In the genomic region with DNA sequence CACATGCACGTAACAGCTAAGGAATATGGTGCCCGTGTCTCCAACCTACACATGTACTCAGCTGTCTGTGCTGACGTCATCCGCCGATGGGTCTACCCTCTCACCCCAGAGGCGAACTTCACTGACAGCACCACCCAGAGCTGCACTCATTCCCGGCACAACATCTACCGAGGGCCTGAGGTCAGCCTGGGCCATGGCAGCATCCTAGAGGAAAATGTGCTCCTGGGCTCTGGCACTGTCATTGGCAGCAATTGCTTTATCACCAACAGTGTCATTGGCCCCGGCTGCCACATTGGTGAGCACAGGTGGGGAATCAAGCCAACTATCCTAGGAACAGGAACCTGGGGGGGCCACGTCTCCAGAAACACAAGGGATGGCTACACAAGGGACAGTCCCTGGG, we compare ENCODE assay signal across 21 cellular contexts. TPM values are rescaled to one million over a fixed set of nuclear protein-coding genes. Genes with fewer than 3 reads are reported as not detected.
DNase-seq lines count a peak whose midpoint lies in the region; ATAC-seq, FAIRE-seq and TF ChIP-seq lines count a peak whose summit lies in the region.
"Had no signal": no experiment of that assay in that cellular context is flagged by ENCODE, and none has a peak within 500 bp of the region (broad histone marks: within the 10 kb centered on the region; RNA-seq: fewer than 3 reads in every experiment).

No MANE protein-coding gene starts in this region.

- no peak overlapping the region for H3K27ac ChIP-seq in CD4-positive, alpha-beta T cell (ENCODE audit: low read depth, low read length)
- H3K27ac ChIP-seq: 22Rv1, A549, C4-2B, HL-60 had no signal

- H3K9me3 ChIP-seq in CD4-positive, alpha-beta T cell (ENCODE audit: control insufficient read depth, low read length): no peaks in the 10 kb centered on the region
- H3K9me3 ChIP-seq: A549 had no signal

- no peak for ATAC-seq in CD4-positive, alpha-beta T cell (ENCODE audit: poor library complexity)
- ATAC-seq in sciatic nerve: no peak
- no peak for ATAC-seq in Right ventricle myocardium inferior
- ATAC-seq: A549, HCT116 had no signal

- H3K27ac Mint-ChIP-seq in activated T-cell treated with anti-CD3 and anti-CD28 coated beads, Interleukin-2, amount 50 U/mL, for 24 hours: peak overlapping the region; percentile 34
- H3K27ac Mint-ChIP-seq in CD4-positive, alpha-beta T cell: no peak overlapping the region
- H3K27ac Mint-ChIP-seq: HFFc6 had no signal

- DNase-seq in activated T-cell treated with anti-CD3 and anti-CD28 coated beads, Interleukin-2, amount 50 U/mL, for 24 hours: no peak
- no peak for DNase-seq in activated T-cell treated with anti-CD3 and anti-CD28 coated beads, Interleukin-2, amount 50 U/mL, for 1 hour
- no peak for DNase-seq in CD4-positive, alpha-beta T cell
- DNase-seq in sciatic nerve (ENCODE audit: low spot score) (peak; percentile 54), urothelium cell line (ENCODE audit: low spot score) (no peak), Right ventricle myocardium inferior (ENCODE audit: missing footprints) (no peak)
- DNase-seq in stimulated activated naive CD4-positive, alpha-beta T cell treated with Interleukin-2 at 50 U/mL for 16 hours (lab: John Stamatoyannopoulos, UW): no peak
- DNase-seq: AML-193; Calu3; CD4-positive, alpha-beta memory T cell; DMS79 treated with DMSO at 0.1 percent for 48 hours; GF-D8; GOT3; H7; HFFc6 had no signal

- no peak for TF ChIP-seq CTCF in CD4-positive, alpha-beta T cell (IDR thresholded peaks at IDR 0.05)

- CTCF ChIA-PET in CD4-positive, alpha-beta T cell (lab: Charles Lee): no interaction called here

- H3K27me3 Mint-ChIP-seq in activated T-cell treated with anti-CD3 and anti-CD28 coated beads, Interleukin-2, amount 50 U/mL, for 24 hours: no peaks in the 10 kb centered on the region
- H3K27me3 Mint-ChIP-seq in CD4-positive, alpha-beta T cell: no peaks in the 10 kb centered on the region
- H3K27me3 Mint-ChIP-seq: CD4-positive, alpha-beta memory T cell had no signal

- H3K4me1 Mint-ChIP-seq in activated T-cell treated with anti-CD3 and anti-CD28 coated beads, Interleukin-2, amount 50 U/mL, for 24 hours (ENCODE audit: low read depth): peaks cover 24% of the 10 kb centered on the region
- H3K4me1 Mint-ChIP-seq in CD4-positive, alpha-beta T cell (ENCODE audit: low read depth): peaks cover 27% of the 10 kb centered on the region

- H3K27me3 ChIP-seq in CD4-positive, alpha-beta T cell (ENCODE audit: control insufficient read depth, insufficient read depth, low read length): no peaks in the 10 kb centered on the region

- peaks cover 93% of the 10 kb centered on the region for H3K36me3 Mint-ChIP-seq in activated T-cell treated with anti-CD3 and anti-CD28 coated beads, Interleukin-2, amount 50 U/mL, for 24 hours (ENCODE audit: low read depth)
- H3K36me3 Mint-ChIP-seq in CD4-positive, alpha-beta T cell (ENCODE audit: low read depth): peaks cover 84% of the 10 kb centered on the region

- no peaks in the 10 kb centered on the region for H3K9me3 Mint-ChIP-seq in activated T-cell treated with anti-CD3 and anti-CD28 coated beads, Interleukin-2, amount 50 U/mL, for 24 hours
- H3K9me3 Mint-ChIP-seq in CD4-positive, alpha-beta T cell: no peaks in the 10 kb centered on the region
- H3K9me3 Mint-ChIP-seq: CD4-positive, alpha-beta memory T cell; HFFc6 had no signal

- peak; percentile 50 for FAIRE-seq in urothelium cell line (lab: Jason Lieb, UNC)
- FAIRE-seq: A549 had no signal

- POLR2A ChIA-PET in CD4-positive, alpha-beta T cell (lab: Charles Lee): no interaction called here

- intact Hi-C loops in CD4-positive, alpha-beta T cell (cut with DNase I, micrococcal nuclease): loop anchor here in 1 of 2 experiments (10.0 kb wide), 2 partner anchors 374 to 404 kb away; no protein-coding TSS in a partner anchor
- intact Hi-C loops in sciatic nerve (cut with DNase I) (no loop called here), Right ventricle myocardium inferior (cut with DNase I) (loop anchor here (10.0 kb wide), 1 partner anchor 246 kb away; no protein-coding TSS in a partner anchor)

- no peak overlapping the region for H3K4me3 Mint-ChIP-seq in activated T-cell treated with anti-CD3 and anti-CD28 coated beads, Interleukin-2, amount 50 U/mL, for 24 hours
- peak overlapping the region; percentile 39 for H3K4me3 Mint-ChIP-seq in CD4-positive, alpha-beta T cell
- H3K4me3 Mint-ChIP-seq: CD4-positive, alpha-beta memory T cell; HFFc6 had no signal

RNA-seq across cellular contexts. Expression of gene EIF2B5, which starts 5.3 kb away (rescaled TPM):
- total RNA-seq in CD4-positive, alpha-beta T cell: 10 to 100 TPM; 53.6 TPM
- total RNA-seq in sciatic nerve: 30.6 TPM
- total RNA-seq in Right ventricle myocardium inferior: 32.2 TPM

RNA-seq across cellular contexts. Expression of gene DVL3, which starts 14.7 kb away (rescaled TPM):
- 10 to 100 TPM; 30.0 to 31.7 TPM for total RNA-seq in CD4-positive, alpha-beta T cell
- total RNA-seq in sciatic nerve: 57.8 TPM
- 60.7 TPM for total RNA-seq in Right ventricle myocardium inferior

RNA-seq across cellular contexts. Expression of gene AP2M1, which starts 34.2 kb away (rescaled TPM):
- total RNA-seq in CD4-positive, alpha-beta T cell: 100 to 1,000 TPM; 123 to 136 TPM
- total RNA-seq in sciatic nerve (278 TPM), Right ventricle myocardium inferior (269 TPM)

RNA-seq across cellular contexts. Expression of gene HTR3E, which starts 43.6 kb away (rescaled TPM):
- total RNA-seq in CD4-positive, alpha-beta T cell: not detected
- total RNA-seq in sciatic nerve (not detected), Right ventricle myocardium inferior (not detected)
- total RNA-seq: Calu3; CD4-positive, alpha-beta memory T cell; H7; HFFc6; HT1080 had no signal

RNA-seq across cellular contexts. Expression of gene ABCF3, which starts 45.6 kb away (rescaled TPM):
- 100 to 1,000 TPM; 163 to 166 TPM for total RNA-seq in CD4-positive, alpha-beta T cell
- total RNA-seq in sciatic nerve (67.4 TPM), Right ventricle myocardium inferior (68.2 TPM)
